Comparison of ENCODE assay signal across 1 cellular context in genomic region chr10:68397005-68397404, GRCh38.
TF ChIP-seq lines count a peak whose summit lies in the region.

No MANE protein-coding gene starts in this region.

TF ChIP-seq in HepG2, 621 proteins besides CTCF, POLR2A, EP300 and RAD21 (continued from another document):
- TF ChIP-seq, protein P1, sequence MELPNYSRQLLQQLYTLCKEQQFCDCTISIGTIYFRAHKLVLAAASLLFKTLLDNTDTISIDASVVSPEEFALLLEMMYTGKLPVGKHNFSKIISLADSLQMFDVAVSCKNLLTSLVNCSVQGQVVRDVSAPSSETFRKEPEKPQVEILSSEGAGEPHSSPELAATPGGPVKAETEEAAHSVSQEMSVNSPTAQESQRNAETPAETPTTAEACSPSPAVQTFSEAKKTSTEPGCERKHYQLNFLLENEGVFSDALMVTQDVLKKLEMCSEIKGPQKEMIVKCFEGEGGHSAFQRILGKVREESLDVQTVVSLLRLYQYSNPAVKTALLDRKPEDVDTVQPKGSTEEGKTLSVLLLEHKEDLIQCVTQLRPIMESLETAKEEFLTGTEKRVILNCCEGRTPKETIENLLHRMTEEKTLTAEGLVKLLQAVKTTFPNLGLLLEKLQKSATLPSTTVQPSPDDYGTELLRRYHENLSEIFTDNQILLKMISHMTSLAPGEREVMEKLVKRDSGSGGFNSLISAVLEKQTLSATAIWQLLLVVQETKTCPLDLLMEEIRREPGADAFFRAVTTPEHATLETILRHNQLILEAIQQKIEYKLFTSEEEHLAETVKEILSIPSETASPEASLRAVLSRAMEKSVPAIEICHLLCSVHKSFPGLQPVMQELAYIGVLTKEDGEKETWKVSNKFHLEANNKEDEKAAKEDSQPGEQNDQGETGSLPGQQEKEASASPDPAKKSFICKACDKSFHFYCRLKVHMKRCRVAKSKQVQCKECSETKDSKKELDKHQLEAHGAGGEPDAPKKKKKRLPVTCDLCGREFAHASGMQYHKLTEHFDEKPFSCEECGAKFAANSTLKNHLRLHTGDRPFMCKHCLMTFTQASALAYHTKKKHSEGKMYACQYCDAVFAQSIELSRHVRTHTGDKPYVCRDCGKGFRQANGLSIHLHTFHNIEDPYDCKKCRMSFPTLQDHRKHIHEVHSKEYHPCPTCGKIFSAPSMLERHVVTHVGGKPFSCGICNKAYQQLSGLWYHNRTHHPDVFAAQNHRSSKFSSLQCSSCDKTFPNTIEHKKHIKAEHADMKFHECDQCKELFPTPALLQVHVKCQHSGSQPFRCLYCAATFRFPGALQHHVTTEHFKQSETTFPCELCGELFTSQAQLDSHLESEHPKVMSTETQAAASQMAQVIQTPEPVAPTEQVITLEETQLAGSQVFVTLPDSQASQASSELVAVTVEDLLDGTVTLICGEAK (IDR thresholded peaks at IDR 0.05): no peak
- TF ChIP-seq, protein P1 (CRISPR knock-in tag; IDR thresholded peaks at IDR 0.05): no peak
- TF ChIP-seq ISL2 (CRISPR knock-in tag; IDR thresholded peaks at IDR 0.05) (no peak), DNMT1 (CRISPR knock-in tag; IDR thresholded peaks at IDR 0.05) (no peak), SMARCE1 (IDR thresholded peaks at IDR 0.05; ENCODE audit: borderline replicate concordance) (no peak)
- TF ChIP-seq, protein P2, sequence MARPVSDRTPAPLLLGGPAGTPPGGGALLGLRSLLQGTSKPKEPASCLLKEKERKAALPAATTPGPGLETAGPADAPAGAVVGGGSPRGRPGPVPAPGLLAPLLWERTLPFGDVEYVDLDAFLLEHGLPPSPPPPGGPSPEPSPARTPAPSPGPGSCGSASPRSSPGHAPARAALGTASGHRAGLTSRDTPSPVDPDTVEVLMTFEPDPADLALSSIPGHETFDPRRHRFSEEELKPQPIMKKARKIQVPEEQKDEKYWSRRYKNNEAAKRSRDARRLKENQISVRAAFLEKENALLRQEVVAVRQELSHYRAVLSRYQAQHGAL (CRISPR knock-in tag; IDR thresholded peaks at IDR 0.05; ENCODE audit: not compliant biosample characterization): no peak
- TF ChIP-seq, protein P3, sequence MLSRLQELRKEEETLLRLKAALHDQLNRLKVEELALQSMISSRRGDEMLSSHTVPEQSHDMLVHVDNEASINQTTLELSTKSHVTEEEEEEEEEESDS (CRISPR knock-in tag; IDR thresholded peaks at IDR 0.05; ENCODE audit: borderline replicate concordance): no peak
TF ChIP-seq in HepG2: peak in this region for 1.
